Comparison of ENCODE assay signal across 24 cellular contexts in the genomic region with DNA sequence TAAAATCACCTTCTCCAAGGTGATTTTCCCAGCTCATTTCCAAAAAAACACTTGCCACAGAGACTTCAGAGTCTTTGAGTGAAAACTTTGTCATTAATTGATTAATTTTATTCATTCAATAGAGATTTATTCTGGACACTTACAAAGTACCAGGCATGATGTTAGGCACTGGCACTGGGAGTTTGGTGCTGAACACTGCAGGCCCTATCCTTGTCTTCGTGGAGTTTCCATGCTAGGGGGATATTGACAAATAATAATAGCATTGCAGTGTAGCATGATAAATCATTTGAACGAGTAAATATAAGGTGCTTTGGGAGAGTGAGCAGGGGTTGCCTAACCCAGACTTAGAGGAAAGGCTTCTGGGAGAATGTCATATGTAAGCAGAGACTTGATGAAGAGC.
DNase-seq lines count a peak whose midpoint lies in the region; ATAC-seq, FAIRE-seq and TF ChIP-seq lines count a peak whose summit lies in the region.
"Had no signal": no experiment of that assay in that cellular context is flagged by ENCODE, and none has a peak within 500 bp of the region (broad histone marks: within the 10 kb centered on the region; RNA-seq: fewer than 3 reads in every experiment).

No MANE protein-coding gene starts in this region.

- H3K36me3 Mint-ChIP-seq in nephron (ENCODE audit: low read depth), result peaks cover 7% of the 10 kb centered on the region
- H3K36me3 Mint-ChIP-seq: stimulated activated naive B cell treated with anti-CD40 and anti-IgM and Interleukin-4, amounts not matched to agents 10 μg/mL and 1 μg/mL and 100 μg/mL, for 72 hours had no signal

- H3K9ac ChIP-seq in HUES48 (ENCODE audit: low read depth, low read length), result no peak overlapping the region

- TF ChIP-seq POLR2A in A549 (IDR thresholded peaks at IDR 0.05; ENCODE audit: low read length) (no peak), body of pancreas (IDR thresholded peaks at IDR 0.05) (no peak), vagina (IDR thresholded peaks at IDR 0.05) (no peak)

- no peaks in the 10 kb centered on the region for H3K27me3 ChIP-seq in HUES48 (ENCODE audit: control insufficient read depth, insufficient read depth, low read length)
- no peaks in the 10 kb centered on the region for H3K27me3 ChIP-seq in body of pancreas
- H3K27me3 ChIP-seq in vagina, result no peaks in the 10 kb centered on the region
- H3K27me3 ChIP-seq: heart left ventricle, SJSA1, uterus had no signal

- H3K9me3 ChIP-seq in A549, result no peaks in the 10 kb centered on the region
- no peaks in the 10 kb centered on the region for H3K9me3 ChIP-seq in HUES48 (ENCODE audit: control insufficient read depth, insufficient read depth, low read length)
- no peaks in the 10 kb centered on the region for H3K9me3 ChIP-seq in body of pancreas
- no peaks in the 10 kb centered on the region for H3K9me3 ChIP-seq in vagina
- H3K9me3 ChIP-seq: heart left ventricle, SJSA1, uterus had no signal

- intact Hi-C loops in body of pancreas (cut with DNase I) (no loop called here), vagina (cut with DNase I) (no loop called here)

- ATAC-seq in A549 (peak in 1 of 2 experiments; percentile 15; a peak in 2 of 6 replicates), body of pancreas (no peak), GM21786 (IDR thresholded peaks at IDR 0.05; ENCODE audit: unreplicated experiment) (no peak), HG03521 (IDR thresholded peaks at IDR 0.05; ENCODE audit: unreplicated experiment) (no peak)
- ATAC-seq: heart left ventricle; stimulated activated naive B cell treated with anti-CD40 and anti-IgM and Interleukin-4, amounts not matched to agents 10 μg/mL and 1 μg/mL and 100 μg/mL, for 72 hours had no signal

- 57% methylated on average over 2 of the region's 2 CpGs for WGBS in A549 (ENCODE audit: missing lambda C conversion rate)
- WGBS in body of pancreas, 2 donors, result 44 to 50% methylated on average over 2 of the region's 2 CpGs

- H3K4me3 Mint-ChIP-seq in nephron, result peak overlapping the region in 1 of 3 experiments; percentile 16
- H3K4me3 Mint-ChIP-seq: B cell; stimulated activated naive B cell treated with anti-CD40 and anti-IgM and Interleukin-4, amounts not matched to agents 10 μg/mL and 1 μg/mL and 100 μg/mL, for 72 hours had no signal

- peak overlapping the region; percentile 74 to 89; a peak in 5 of 6 replicates for H3K27ac ChIP-seq in A549
- peak overlapping the region; percentile 97 for H3K27ac ChIP-seq in HUES48 (ENCODE audit: low read depth, low read length)
- H3K27ac ChIP-seq in body of pancreas, result peak overlapping the region; percentile 18 to 59 (median 32)
- H3K27ac ChIP-seq in vagina, result no peak overlapping the region
- H3K27ac ChIP-seq: heart left ventricle, HL-60, uterus had no signal

- no peaks in the 10 kb centered on the region for H3K36me3 ChIP-seq in HUES48 (ENCODE audit: control insufficient read depth, insufficient read depth, low read length)
- no peaks in the 10 kb centered on the region for H3K36me3 ChIP-seq in body of pancreas (replicated peaks in 1 of 2; ENCODE audit: insufficient read depth in 1 of 2, low read depth in 2 of 2)
- no peaks in the 10 kb centered on the region for H3K36me3 ChIP-seq in vagina
- H3K36me3 ChIP-seq: heart left ventricle, SJSA1, uterus had no signal

- TF ChIP-seq CTCF in A549 (IDR thresholded peaks at IDR 0.05) (no peak), body of pancreas (IDR thresholded peaks at IDR 0.05) (no peak), nephron (IDR thresholded peaks at IDR 0.05; ENCODE audit: unreplicated experiment in 3 of 3) (no peak), vagina (IDR thresholded peaks at IDR 0.05) (no peak)

- H3K4me2 ChIP-seq in A549, result peak overlapping the region; percentile 68

- DNase-seq in A549 (ENCODE audit: low read depth in 1 of 2, low spot score in 1 of 2) (no peak), body of pancreas (no peak), superior temporal gyrus (ENCODE audit: extremely low spot score) (no peak), vagina (ENCODE audit: extremely low spot score in 2 of 2) (no peak)
- DNase-seq: activated CD4-positive, CD25-positive, alpha-beta regulatory T cell; activated naive CD4-positive, alpha-beta T cell treated with Interleukin-2 at 50 U/mL for 16 hours; GF-D8; heart left ventricle; NCI-H1048; NCI-H1694 treated with DMSO at 0.1 percent for 48 hours; NCI-H2171; NK-92 treated with Interleukin-12 subunit alpha and Interleukin-12 subunit beta, amount 100 ng/mL, for 24 hours; stimulated activated CD4-positive, alpha-beta T cell treated with anti-CD3 and anti-CD28 coated beads, Interleukin-15, amount 100 ng/mL, for 24 hours; stimulated activated naive B cell treated with anti-CD40 and anti-IgM and Interleukin-4, amounts not matched to agents 10 μg/mL and 1 μg/mL and 100 μg/mL, for 72 hours; uterus had no signal

- CTCF ChIA-PET in A549 (lab: Yijun Ruan, JAX), result interaction anchor here (1.2 kb wide), 1 partner anchor 1175 kb away, joined by 3 read pairs; no protein-coding TSS in a partner anchor

- peaks cover 64% of the 10 kb centered on the region for H3K4me1 ChIP-seq in A549
- H3K4me1 ChIP-seq in HUES48 (ENCODE audit: control insufficient read depth, insufficient read depth, low read length), result peaks cover 83% of the 10 kb centered on the region
- peaks cover 21% of the 10 kb centered on the region for H3K4me1 ChIP-seq in body of pancreas
- H3K4me1 ChIP-seq in vagina, result peaks cover 14% of the 10 kb centered on the region
- H3K4me1 ChIP-seq: uterus had no signal

- no peak for TF ChIP-seq EP300 in A549 (IDR thresholded peaks at IDR 0.05)

- peaks cover 61% of the 10 kb centered on the region for H3K4me1 Mint-ChIP-seq in nephron
- H3K4me1 Mint-ChIP-seq: B cell; stimulated activated naive B cell treated with anti-CD40 and anti-IgM and Interleukin-4, amounts not matched to agents 10 μg/mL and 1 μg/mL and 100 μg/mL, for 72 hours had no signal

- no peaks in the 10 kb centered on the region for H3K27me3 Mint-ChIP-seq in nephron (ENCODE audit: low read depth)
- H3K27me3 Mint-ChIP-seq: B cell; stimulated activated naive B cell treated with anti-CD40 and anti-IgM and Interleukin-4, amounts not matched to agents 10 μg/mL and 1 μg/mL and 100 μg/mL, for 72 hours had no signal

- FAIRE-seq in A549 (lab: Jason Lieb, UNC), result no peak
- FAIRE-seq: GM19239 had no signal

- no peak for TF ChIP-seq RAD21 in A549 (conservative IDR thresholded peaks at IDR 0.05 in 1 of 2, IDR thresholded peaks at IDR 0.05 in 1 of 2)

- no peaks in the 10 kb centered on the region for H3K9me3 Mint-ChIP-seq in nephron
- H3K9me3 Mint-ChIP-seq: stimulated activated naive B cell treated with anti-CD40 and anti-IgM and Interleukin-4, amounts not matched to agents 10 μg/mL and 1 μg/mL and 100 μg/mL, for 72 hours had no signal

- POLR2A ChIA-PET in A549 (lab: Yijun Ruan, JAX), result interaction anchor here (0.7 to 1.2 kb wide), 2 partner anchors 146 to 193 kb away, joined by 3 to 4 read pairs; a partner anchor contains a TSS

- no peak overlapping the region for H3K4me3 ChIP-seq in A549
- H3K4me3 ChIP-seq in HUES48 (ENCODE audit: low read depth, low read length), result no peak overlapping the region
- no peak overlapping the region for H3K4me3 ChIP-seq in body of pancreas
- H3K4me3 ChIP-seq in vagina, result no peak overlapping the region
- H3K4me3 ChIP-seq: heart left ventricle, lung, SJSA1, uterus had no signal

- H3K27ac Mint-ChIP-seq in nephron, result peak overlapping the region; percentile 70 to 75 (median 71)
- H3K27ac Mint-ChIP-seq: B cell; stimulated activated naive B cell treated with anti-CD40 and anti-IgM and Interleukin-4, amounts not matched to agents 10 μg/mL and 1 μg/mL and 100 μg/mL, for 72 hours had no signal

TF ChIP-seq in A549, 52 proteins besides CTCF, POLR2A, EP300 and RAD21:
- TF ChIP-seq, protein P1, sequence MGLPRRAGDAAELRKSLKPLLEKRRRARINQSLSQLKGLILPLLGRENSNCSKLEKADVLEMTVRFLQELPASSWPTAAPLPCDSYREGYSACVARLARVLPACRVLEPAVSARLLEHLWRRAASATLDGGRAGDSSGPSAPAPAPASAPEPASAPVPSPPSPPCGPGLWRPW (IDR thresholded peaks at IDR 0.05), result no peak
- TF ChIP-seq EHF (CRISPR knock-in tag; IDR thresholded peaks at IDR 0.05), result no peak
- no peak for TF ChIP-seq FOSB (CRISPR knock-in tag; IDR thresholded peaks at IDR 0.05)
- TF ChIP-seq, protein P2, sequence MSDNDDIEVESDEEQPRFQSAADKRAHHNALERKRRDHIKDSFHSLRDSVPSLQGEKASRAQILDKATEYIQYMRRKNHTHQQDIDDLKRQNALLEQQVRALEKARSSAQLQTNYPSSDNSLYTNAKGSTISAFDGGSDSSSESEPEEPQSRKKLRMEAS (IDR thresholded peaks at IDR 0.05), result no peak
- no peak for TF ChIP-seq CEBPB (IDR thresholded peaks at IDR 0.05)
- no peak for TF ChIP-seq CBX8 (IDR thresholded peaks at IDR 0.05)
- TF ChIP-seq NR3C1 (IDR thresholded peaks at IDR 0.05), result no peak
- TF ChIP-seq RNF2 (IDR thresholded peaks at IDR 0.05; ENCODE audit: borderline replicate concordance, low read depth), result no peak
